9 cellular contexts compared by ENCODE assay signal in the genomic region with DNA sequence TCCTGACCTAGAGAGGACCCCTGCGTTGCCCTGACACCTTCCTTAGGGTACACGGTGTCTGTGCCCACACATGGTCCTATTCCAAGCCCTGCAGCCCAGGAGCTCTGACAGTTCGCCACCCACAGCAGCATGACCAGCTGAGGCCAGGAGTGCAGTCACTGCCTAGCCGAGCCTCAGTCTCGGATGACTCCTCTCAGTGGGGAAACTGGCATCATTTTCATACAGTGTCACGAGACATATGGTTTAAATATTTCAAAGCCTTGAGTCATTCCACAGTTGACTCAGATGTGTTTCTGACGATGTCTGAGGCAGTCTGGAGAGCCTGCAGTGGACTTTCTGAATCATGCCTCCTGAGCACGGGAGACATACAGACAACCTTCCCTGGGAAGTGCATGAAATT.
A peak's percentile ranks its signal among the peaks of the same experiment; 100 is the strongest.
DNase-seq lines count a peak whose midpoint lies in the region; ATAC-seq and TF ChIP-seq lines count a peak whose summit lies in the region.
"Had no signal": no experiment of that assay in that cellular context is flagged by ENCODE, and none has a peak within 500 bp of the region (broad histone marks: within the 10 kb centered on the region; RNA-seq: fewer than 3 reads in every experiment).

No MANE protein-coding gene starts in this region.

- WGBS in GM23248 (ENCODE audit: low coverage in 1 of 2, low lambda C conversion rate in 2 of 2, missing lambda C conversion rate in 2 of 2), 2 experiments = 0% methylated on average over 8 of the region's 8 CpGs
- 7 to 27% methylated on average over 3 to 6 of the region's 8 CpGs for WGBS in esophagus squamous epithelium, 2 donors

- H3K4me2 ChIP-seq in GM23248 (ENCODE audit: unreplicated experiment) = peak overlapping the region; percentile 53

- DNase-seq in A172 (ENCODE audit: low spot score) (peak; percentile 88), GM23248 (peak; percentile 99), kidney tubule cell (ENCODE audit: low spot score) (peak; percentile 95), HEK293T (ENCODE audit: extremely low spot score) (no peak), HUDEP-2 (lab: John Stamatoyannopoulos, UW; ENCODE audit: unreplicated experiment in 76 of 76) (no peak), esophagus squamous epithelium (lab: John Stamatoyannopoulos, UW) (no peak)
- peak; percentile 71 for DNase-seq in activated CD8-positive, alpha-beta memory T cell treated with anti-CD3 and anti-CD28 coated beads, Interleukin-2, amount 50 U/mL, for 48 hours

- no peaks in the 10 kb centered on the region for H3K9me3 ChIP-seq in GM23248 (ENCODE audit: low read depth)
- H3K9me3 ChIP-seq in esophagus squamous epithelium = no peaks in the 10 kb centered on the region
- H3K9me3 ChIP-seq: neutrophil had no signal

- intact Hi-C loops in esophagus squamous epithelium (cut with DNase I) = no loop called here

- POLR2A ChIA-PET in HEK293T (lab: Yijun Ruan, JAX) = no interaction called here

- no peaks in the 10 kb centered on the region for H3K27me3 ChIP-seq in GM23248 (replicated peaks; ENCODE audit: insufficient read depth)
- peaks cover 0 to 4% (median 0%) of the 10 kb centered on the region in 4 donors for H3K27me3 ChIP-seq in esophagus squamous epithelium

- no peaks in the 10 kb centered on the region for H3K9me2 ChIP-seq in GM23248 (ENCODE audit: insufficient read depth)

- H3K36me3 ChIP-seq in GM23248 (ENCODE audit: low read depth) (0 out of 2 replicates have a peak, but pooled peaks cover 1% of the 10 kb centered on the region), esophagus squamous epithelium (peaks cover 0 to 3% (median 0%) of the 10 kb centered on the region in 3 donors)
- H3K36me3 ChIP-seq: neutrophil had no signal

- in situ Hi-C loops in GM23248 (cut with MboI) = no loop called here

- TF ChIP-seq POLR2A in esophagus squamous epithelium (IDR thresholded peaks at IDR 0.05) = no peak

- H3K27ac ChIP-seq in GM23248 (peak overlapping the region; percentile 82), esophagus squamous epithelium (peak overlapping the region in 2 of 4 donors; percentile 57 to 61)
- H3K27ac ChIP-seq: neutrophil had no signal

- no peak for ATAC-seq in HG03571 (IDR thresholded peaks at IDR 0.05; ENCODE audit: unreplicated experiment)

- H3K4me1 ChIP-seq in GM23248 (ENCODE audit: insufficient read depth) (peaks cover 26% of the 10 kb centered on the region), esophagus squamous epithelium (peaks cover 0 to 15% (median 4%) of the 10 kb centered on the region in 3 donors)

- TF ChIP-seq CTCF in esophagus squamous epithelium (IDR thresholded peaks at IDR 0.05) = no peak

- no peaks in the 10 kb centered on the region for H3K79me2 ChIP-seq in GM23248 (ENCODE audit: insufficient read depth)

- H3K4me3 ChIP-seq in GM23248 = no peak overlapping the region; the same call in 1 of the 2 replicates
- H3K4me3 ChIP-seq in esophagus squamous epithelium = no peak overlapping the region

- no peak overlapping the region for H2AFZ ChIP-seq in GM23248

- H3K9ac ChIP-seq in GM23248 = peak overlapping the region; percentile 29

- CTCF ChIA-PET in HEK293T (lab: Yijun Ruan, JAX) = no interaction called here

- peaks cover 37% of the 10 kb centered on the region for H3F3A ChIP-seq in GM23248 (ENCODE audit: insufficient read depth)

- no peaks in the 10 kb centered on the region for H4K20me1 ChIP-seq in GM23248 (ENCODE audit: insufficient read depth)

TF ChIP-seq in HEK293T, 16 proteins besides CTCF, POLR2A, EP300 and RAD21:
- TF ChIP-seq ARNT (IDR thresholded peaks at IDR 0.05) (no peak), FOXA1 (IDR thresholded peaks at IDR 0.05) (no peak), HDGF (IDR thresholded peaks at IDR 0.05; ENCODE audit: borderline replicate concordance) (no peak), FOXK2 (IDR thresholded peaks at IDR 0.05) (no peak), FOXM1 (IDR thresholded peaks at IDR 0.05; ENCODE audit: borderline replicate concordance) (no peak), LEF1 (IDR thresholded peaks at IDR 0.05; ENCODE audit: borderline replicate concordance) (no peak), BHLHE40 (IDR thresholded peaks at IDR 0.05; ENCODE audit: borderline replicate concordance) (no peak), L3MBTL2 (conservative IDR thresholded peaks at IDR 0.05) (no peak), ELF4 (IDR thresholded peaks at IDR 0.05) (no peak), NFRKB (IDR thresholded peaks at IDR 0.05) (no peak), SUZ12 (IDR thresholded peaks at IDR 0.05) (no peak), CTBP1 (IDR thresholded peaks at IDR 0.05; ENCODE audit: borderline replicate concordance) (no peak), TARDBP (IDR thresholded peaks at IDR 0.05) (no peak), SP1 (IDR thresholded peaks at IDR 0.05) (no peak)
- TF ChIP-seq, protein P1, sequence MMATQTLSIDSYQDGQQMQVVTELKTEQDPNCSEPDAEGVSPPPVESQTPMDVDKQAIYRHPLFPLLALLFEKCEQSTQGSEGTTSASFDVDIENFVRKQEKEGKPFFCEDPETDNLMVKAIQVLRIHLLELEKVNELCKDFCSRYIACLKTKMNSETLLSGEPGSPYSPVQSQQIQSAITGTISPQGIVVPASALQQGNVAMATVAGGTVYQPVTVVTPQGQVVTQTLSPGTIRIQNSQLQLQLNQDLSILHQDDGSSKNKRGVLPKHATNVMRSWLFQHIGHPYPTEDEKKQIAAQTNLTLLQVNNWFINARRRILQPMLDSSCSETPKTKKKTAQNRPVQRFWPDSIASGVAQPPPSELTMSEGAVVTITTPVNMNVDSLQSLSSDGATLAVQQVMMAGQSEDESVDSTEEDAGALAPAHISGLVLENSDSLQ (IDR thresholded peaks at IDR 0.05) = no peak

Comparison
In these comparisons a context has a peak if more than half of its experiments do, and no peak if none do; other contexts are left out.
1. DNase-seq: peak in A172 (single experiment), GM23248 (single experiment), activated CD8-positive, alpha-beta memory T cell treated with anti-CD3 and anti-CD28 coated beads, Interleukin-2, amount 50 U/mL, for 48 hours (single experiment) and kidney tubule cell (single experiment); none in HEK293T (single experiment), HUDEP-2 (0 of 76) and esophagus squamous epithelium (single experiment).